8 cellular contexts compared by ENCODE assay signal in genomic region chr5:66144799-66145390, GRCh38. TPM values are rescaled to one million over a fixed set of nuclear protein-coding genes. Genes with fewer than 3 reads are reported as not detected.
A peak's percentile ranks its signal among the peaks of the same experiment; 100 is the strongest.
DNase-seq lines count a peak whose midpoint lies in the region; ATAC-seq and TF ChIP-seq lines count a peak whose summit lies in the region.

No MANE protein-coding gene starts in this region.

- peaks cover 25 to 54% (median 36%) of the 10 kb centered on the region in 4 donors for H3K4me1 Mint-ChIP-seq in CD4-positive, alpha-beta memory T cell

- intact Hi-C loops in CD4-positive, alpha-beta memory T cell (cut with micrococcal nuclease), result loop anchor here (1.0 to 10.0 kb wide), 10 partner anchors 26 to 1377 kb away; partner anchors contain the start of genes CENPK, CWC27, PPWD1 and SHLD3
- intact Hi-C loops in testis (cut with DNase I; ENCODE audit: low total_unique reads), result loop anchor here (10.0 kb wide), 1 partner anchor 220 kb away; the partner anchor contains the start of gene ERBIN

- peak overlapping the region; percentile 99 for H3K27ac ChIP-seq in CD4-positive, alpha-beta memory T cell (ENCODE audit: low read depth, low read length)
- H3K27ac ChIP-seq in caudate nucleus (ENCODE audit: low read depth, low read length) (peak overlapping the region; percentile 98), lung (ENCODE audit: low read depth in 1 of 2, low read length in 1 of 2) (peak overlapping the region; percentile 99 to 100), testis (peak overlapping the region; percentile 96 to 99)

- H3K27ac Mint-ChIP-seq in CD4-positive, alpha-beta memory T cell, result peak overlapping the region; percentile 100

- peak overlapping the region; percentile 94 to 96 for H3K4me3 ChIP-seq in CD4-positive, alpha-beta memory T cell (ENCODE audit: low read length in 2 of 2)
- H3K4me3 ChIP-seq in NT2/D1 (ENCODE audit: insufficient read length, low read depth) (peak overlapping the region; percentile 81), lung (peak overlapping the region; percentile 94), testis (peak overlapping the region; percentile 80 to 87)

- ATAC-seq in GM19035 (IDR thresholded peaks at IDR 0.05; ENCODE audit: unreplicated experiment) (peak; percentile 47), HG03135 (IDR thresholded peaks at IDR 0.05; ENCODE audit: unreplicated experiment) (peak; percentile 43), lung (ENCODE audit: insufficient read depth, low FRiP score) (peak; percentile 73)

- H3K9me3 Mint-ChIP-seq in CD4-positive, alpha-beta memory T cell, result peaks cover 0 to 4% (median 0%) of the 10 kb centered on the region in 8 donors

- peak overlapping the region; percentile 97 for H3K9ac ChIP-seq in NT2/D1 (ENCODE audit: insufficient read length, low read depth)

- TF ChIP-seq POLR2A in testis (IDR thresholded peaks at IDR 0.05), result no peak

- CTCF ChIA-PET in CD4-positive, alpha-beta memory T cell (lab: Charles Lee; ENCODE audit: partially characterized antibody), result interaction anchor here (0.9 to 1.1 kb wide), 2 partner anchors 219 to 399 kb away, joined by 3 read pairs; partner anchors contain the start of gene ERBIN

- H3K4me1 ChIP-seq in CD4-positive, alpha-beta memory T cell (ENCODE audit: insufficient read depth, low read length), result peaks cover 55% of the 10 kb centered on the region
- H3K4me1 ChIP-seq in NT2/D1 (ENCODE audit: insufficient read depth, insufficient read length) (no peaks in the 10 kb centered on the region), lung (ENCODE audit: control insufficient read depth in 2 of 2, insufficient read depth in 2 of 2, low read length in 2 of 2) (peaks cover 2 to 7% of the 10 kb centered on the region in 2 donors), testis (peaks cover 13% of the 10 kb centered on the region)

- peaks cover 4 to 22% of the 10 kb centered on the region in 2 donors for H3K36me3 Mint-ChIP-seq in CD4-positive, alpha-beta memory T cell

- POLR2A ChIA-PET in CD4-positive, alpha-beta memory T cell (lab: Charles Lee; ENCODE audit: partially characterized antibody), result interaction anchor here (1.0 to 2.6 kb wide), 14 partner anchors 8 to 582 kb away, joined by 4 to 31 read pairs (median 6); partner anchors contain the start of genes CENPK, ERBIN, NLN and PPWD1

- no peaks in the 10 kb centered on the region for H3K27me3 ChIP-seq in CD4-positive, alpha-beta memory T cell (ENCODE audit: insufficient read depth, low read length)
- H3K27me3 ChIP-seq in NT2/D1 (ENCODE audit: insufficient read depth, insufficient read length), result no peaks in the 10 kb centered on the region
- H3K27me3 ChIP-seq in lung (ENCODE audit: control insufficient read depth, insufficient read depth), result no peaks in the 10 kb centered on the region
- no peaks in the 10 kb centered on the region for H3K27me3 ChIP-seq in testis

- H3K9me3 ChIP-seq in CD4-positive, alpha-beta memory T cell (ENCODE audit: control insufficient read depth in 1 of 2, low read length in 2 of 2), result no peaks in the 10 kb centered on the region
- no peaks in the 10 kb centered on the region for H3K9me3 ChIP-seq in NT2/D1 (ENCODE audit: insufficient read depth, low read length)
- H3K9me3 ChIP-seq in lung (ENCODE audit: control insufficient read depth in 2 of 2, insufficient read depth in 1 of 2, low read length in 1 of 2), result no peaks in the 10 kb centered on the region
- H3K9me3 ChIP-seq in testis, result no peaks in the 10 kb centered on the region

- H3K36me3 ChIP-seq in CD4-positive, alpha-beta memory T cell (ENCODE audit: insufficient read depth, low read length), result no peaks in the 10 kb centered on the region
- H3K36me3 ChIP-seq in NT2/D1 (ENCODE audit: insufficient read depth, insufficient read length, low read length) (no peaks in the 10 kb centered on the region), lung (ENCODE audit: control insufficient read depth in 2 of 2, insufficient read depth in 2 of 2, low read length in 2 of 2) (no peaks in the 10 kb centered on the region), testis (ENCODE audit: low read depth, missing control alignments) (no peaks in the 10 kb centered on the region)

- TF ChIP-seq CTCF in lung (IDR thresholded peaks at IDR 0.05; ENCODE audit: control extremely low read depth, extremely low read depth), result no peak
- TF ChIP-seq CTCF in testis (IDR thresholded peaks at IDR 0.05), result no peak

- H3K27me3 Mint-ChIP-seq in CD4-positive, alpha-beta memory T cell, result peaks cover 0 to 2% of the 10 kb centered on the region in 2 donors

- peak overlapping the region; percentile 98 to 100 (median 99) for H3K4me3 Mint-ChIP-seq in CD4-positive, alpha-beta memory T cell

- 0% methylated on average over 25 of the region's 25 CpGs for WGBS in lung, 2 donors
- WGBS in testis, 2 donors, result 1% methylated on average over 21 to 25 of the region's 25 CpGs

- no peak for DNase-seq in CD4-positive, alpha-beta memory T cell
- no peak for DNase-seq in NT2/D1 (ENCODE audit: low read depth, low spot score)
- peak in 30 of 61 donors; percentile 45 to 92 (median 75) for DNase-seq in caudate nucleus (lab: John Stamatoyannopoulos, UW)
- no peak for DNase-seq in lung (ENCODE audit: low spot score)
- DNase-seq in testis, result no peak
- DNase-seq in activated CD8-positive, alpha-beta memory T cell treated with anti-CD3 and anti-CD28 coated beads, Interleukin-2, amount 50 U/mL, for 48 hours, result no peak

RNA-seq across cellular contexts. Expression of gene SREK1, which starts 0.8 kb away (rescaled TPM):
- 10 to 100 TPM; 71.0 to 73.7 TPM for total RNA-seq in CD4-positive, alpha-beta memory T cell
- polyA plus RNA-seq in CD4-positive, alpha-beta memory T cell, result 10 to 100 TPM; 14.3 to 26.0 TPM
- total RNA-seq in lung, result 100 to 1,000 TPM in 1 of 2 donors, 10 to 100 TPM in 1; 51.6 to 337 TPM
- 10 to 100 TPM; 17.7 to 50.6 TPM for polyA plus RNA-seq in lung
- total RNA-seq in testis, result 100 to 1,000 TPM; 108 to 139 TPM
- 28.4 TPM for polyA plus RNA-seq in testis (ENCODE audit: insufficient read depth, low read depth, low replicate concordance)
